Comparison of ENCODE assay signal across 9 cellular contexts in the genomic region with DNA sequence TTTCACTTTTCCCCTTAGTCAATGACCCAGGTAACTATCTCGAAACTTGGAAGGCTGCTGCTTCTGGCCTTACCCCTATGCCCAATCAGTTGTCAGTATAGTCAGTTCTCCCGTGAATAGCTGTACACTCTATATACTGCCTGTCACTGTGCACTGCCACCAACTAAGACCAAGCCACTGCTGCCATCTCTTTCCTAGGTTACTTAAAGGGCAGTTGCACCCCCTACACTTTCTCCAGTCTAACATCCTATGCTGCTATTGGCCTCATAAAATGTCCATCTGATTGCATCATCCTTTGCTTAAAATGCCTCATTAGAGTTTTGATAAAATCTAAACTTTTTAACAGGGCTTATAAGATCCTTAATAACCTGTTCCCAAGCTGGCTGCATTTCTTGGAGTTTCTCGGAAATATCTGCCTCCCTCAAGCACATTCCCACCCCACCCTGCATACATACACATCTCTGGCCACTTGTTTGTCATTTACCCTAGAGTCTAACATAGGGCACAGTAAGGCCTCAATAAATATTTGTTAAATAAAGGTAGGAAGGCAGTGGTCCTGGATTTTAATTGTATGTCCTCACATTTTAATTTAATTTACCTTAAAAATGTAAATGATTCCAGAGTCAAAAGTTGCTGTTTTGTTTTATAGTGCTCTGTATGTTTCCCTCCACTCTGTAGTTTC. TPM values are rescaled to one million over a fixed set of nuclear protein-coding genes. Genes with fewer than 3 reads are reported as not detected.
DNase-seq lines count a peak whose midpoint lies in the region; ATAC-seq and TF ChIP-seq lines count a peak whose summit lies in the region.
"Had no signal": no experiment of that assay in that cellular context is flagged by ENCODE, and none has a peak within 500 bp of the region (broad histone marks: within the 10 kb centered on the region; RNA-seq: fewer than 3 reads in every experiment).

No MANE protein-coding gene starts in this region.

- H3K9me3 Mint-ChIP-seq in stimulated activated naive B cell treated with anti-CD40 and anti-IgM and Interleukin-4, amounts not matched to agents 10 μg/mL and 1 μg/mL and 100 μg/mL, for 72 hours = no peaks in the 10 kb centered on the region

- peaks cover 63 to 83% of the 10 kb centered on the region in 2 donors for H3K4me1 Mint-ChIP-seq in stimulated activated naive B cell treated with anti-CD40 and anti-IgM and Interleukin-4, amounts not matched to agents 10 μg/mL and 1 μg/mL and 100 μg/mL, for 72 hours

- H3K4me1 ChIP-seq in ascending aorta = peaks cover 4 to 13% of the 10 kb centered on the region in 2 donors

- H3K27ac ChIP-seq in ascending aorta = peak overlapping the region; percentile 80 to 82

- H3K27me3 ChIP-seq in ascending aorta = no peaks in the 10 kb centered on the region

- intact Hi-C loops in ascending aorta (cut with DNase I) = loop anchor here (5.0 kb wide), 1 partner anchor 36 kb away; no protein-coding TSS in a partner anchor

- TF ChIP-seq CTCF in ascending aorta (IDR thresholded peaks at IDR 0.05) = no peak

- H3K4me3 Mint-ChIP-seq in stimulated activated naive B cell treated with anti-CD40 and anti-IgM and Interleukin-4, amounts not matched to agents 10 μg/mL and 1 μg/mL and 100 μg/mL, for 72 hours = no peak overlapping the region

- H3K27ac Mint-ChIP-seq in stimulated activated naive B cell treated with anti-CD40 and anti-IgM and Interleukin-4, amounts not matched to agents 10 μg/mL and 1 μg/mL and 100 μg/mL, for 72 hours = peak overlapping the region; percentile 60

- peaks cover 10 to 37% of the 10 kb centered on the region in 2 donors for H3K36me3 Mint-ChIP-seq in stimulated activated naive B cell treated with anti-CD40 and anti-IgM and Interleukin-4, amounts not matched to agents 10 μg/mL and 1 μg/mL and 100 μg/mL, for 72 hours

- H3K9me3 ChIP-seq in ascending aorta = no peaks in the 10 kb centered on the region

- H3K27me3 Mint-ChIP-seq in stimulated activated naive B cell treated with anti-CD40 and anti-IgM and Interleukin-4, amounts not matched to agents 10 μg/mL and 1 μg/mL and 100 μg/mL, for 72 hours = no peaks in the 10 kb centered on the region

- no peaks in the 10 kb centered on the region for H3K36me3 ChIP-seq in ascending aorta

- peak; percentile 23 for DNase-seq in SIG-M5 treated with dmso at 0.1 percent for 504 hours (lab: John Stamatoyannopoulos, UW; ENCODE audit: unreplicated experiment)
- DNase-seq in SIG-M5 (lab: John Stamatoyannopoulos, UW) = no peak
- no peak for DNase-seq in ascending aorta (ENCODE audit: low spot score in 2 of 2)
- no peak for DNase-seq in stimulated activated naive B cell treated with anti-CD40 and anti-IgM and Interleukin-4, amounts not matched to agents 10 μg/mL and 1 μg/mL and 100 μg/mL, for 72 hours
- no peak for DNase-seq in AML-193 (lab: John Stamatoyannopoulos, UW)
- DNase-seq: head of caudate nucleus had no signal

- H3K4me3 ChIP-seq in ascending aorta = no peak overlapping the region

- ATAC-seq in HG03520 (IDR thresholded peaks at IDR 0.05; ENCODE audit: unreplicated experiment) = peak; percentile 42
- ATAC-seq in stimulated activated naive B cell treated with anti-CD40 and anti-IgM and Interleukin-4, amounts not matched to agents 10 μg/mL and 1 μg/mL and 100 μg/mL, for 72 hours (replicated peaks) = peak in 1 of 2 donors; percentile 17
- no peak for ATAC-seq in HG02981 (IDR thresholded peaks at IDR 0.05; ENCODE audit: unreplicated experiment)
- ATAC-seq in esophagus mucosa = no peak

RNA-seq across cellular contexts. Expression of a gene that starts 32.7 kb away (rescaled TPM):
- total RNA-seq in ascending aorta (3.5 TPM), esophagus mucosa (15.3 TPM)
